ENCODE assay signal across 12 cellular contexts in the genomic region with DNA sequence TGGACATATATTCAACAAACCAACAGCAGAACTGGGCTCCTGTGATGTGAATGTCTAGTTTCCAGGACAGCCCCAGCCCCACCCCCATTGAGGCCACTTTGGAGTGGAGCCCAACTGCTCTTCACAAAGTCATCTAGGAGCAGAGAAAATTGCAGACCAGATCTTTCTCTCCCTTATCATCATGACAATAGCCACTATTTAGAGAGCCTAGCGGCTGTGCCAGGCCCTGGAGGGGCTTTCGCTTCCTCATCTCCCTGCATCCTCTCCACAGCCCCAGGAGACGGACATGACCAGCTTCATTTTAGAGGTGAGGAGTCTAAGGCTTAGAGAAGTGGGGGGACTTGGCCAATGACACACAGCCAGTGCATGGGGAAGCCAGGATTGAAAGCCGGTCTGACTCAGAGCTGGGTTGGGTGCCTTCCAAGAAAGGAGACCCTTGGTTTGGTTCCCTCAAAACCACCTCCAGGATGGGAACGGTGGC. TPM values are rescaled to one million over a fixed set of nuclear protein-coding genes. Genes with fewer than 3 reads are reported as not detected.
DNase-seq lines count a peak whose midpoint lies in the region; ATAC-seq and TF ChIP-seq lines count a peak whose summit lies in the region.
"Had no signal": no experiment of that assay in that cellular context is flagged by ENCODE, and none has a peak within 500 bp of the region (broad histone marks: within the 10 kb centered on the region; RNA-seq: fewer than 3 reads in every experiment).

No MANE protein-coding gene starts in this region.

- H3K9me3 ChIP-seq in transverse colon: no peaks in the 10 kb centered on the region
- H3K9me3 ChIP-seq: A549 had no signal

- TF ChIP-seq CTCF in transverse colon (IDR thresholded peaks at IDR 0.05): no peak

- WGBS in transverse colon (ENCODE audit: low coverage in 1 of 2), 2 donors: 32% methylated on average over 5 of the region's 5 CpGs; no CpG with 5 or more reads in 1 of the 2 donors

- no peak overlapping the region for H3K4me3 Mint-ChIP-seq in activated T-helper 17 cell treated with anti-CD3 and anti-CD28 coated beads, Interleukin-2, amount 50 U/mL, for 72 hours

- no peak for ATAC-seq in activated T-helper 17 cell treated with anti-CD3 and anti-CD28 coated beads, Interleukin-2, amount 50 U/mL, for 72 hours (replicated peaks)
- ATAC-seq in GM19397 (IDR thresholded peaks at IDR 0.05; ENCODE audit: unreplicated experiment) (no peak), HG03095 (IDR thresholded peaks at IDR 0.05; ENCODE audit: unreplicated experiment) (no peak)
- ATAC-seq: A549 had no signal

- no peak for TF ChIP-seq EP300 in transverse colon (IDR thresholded peaks at IDR 0.05; ENCODE audit: low read depth)

- no peaks in the 10 kb centered on the region for H3K9me3 Mint-ChIP-seq in activated T-helper 17 cell treated with anti-CD3 and anti-CD28 coated beads, Interleukin-2, amount 50 U/mL, for 72 hours

- intact Hi-C loops in transverse colon (cut with DNase I; ENCODE audit: low total_unique reads): no loop called here

- no peak for TF ChIP-seq POLR2A in transverse colon (IDR thresholded peaks at IDR 0.05)

- peaks cover 13% of the 10 kb centered on the region for H3K36me3 Mint-ChIP-seq in activated T-helper 17 cell treated with anti-CD3 and anti-CD28 coated beads, Interleukin-2, amount 50 U/mL, for 72 hours (ENCODE audit: low read depth)

- H3K4me1 ChIP-seq in transverse colon: peaks cover 16 to 76% (median 56%) of the 10 kb centered on the region in 4 donors

- peak overlapping the region in 3 of 4 donors; percentile 51 to 63 (median 53) for H3K4me3 ChIP-seq in transverse colon
- H3K4me3 ChIP-seq: A549 had no signal

- DNase-seq in SIG-M5 treated with dmso at 0.1 percent for 504 hours (lab: John Stamatoyannopoulos, UW; ENCODE audit: unreplicated experiment) (peak; percentile 65), SIG-M5 (lab: John Stamatoyannopoulos, UW) (no peak), islet precursor cell (peak; percentile 42), transverse colon (no peak), DMS153 (lab: John Stamatoyannopoulos, UW) (no peak)
- DNase-seq: anterior cingulate cortex, retina had no signal

- H3K27me3 ChIP-seq in transverse colon: no peaks in the 10 kb centered on the region

- in situ Hi-C loops in transverse colon (cut with MboI; ENCODE audit: low pct_ligation_motif_present in 1 of 4, low pct_unique_long_range_greater_than_20kb in 1 of 4, low sequenced_read_pairs in 3 of 4): no loop called here

- H3K36me3 ChIP-seq in transverse colon: no peaks in the 10 kb centered on the region

- H3K27ac Mint-ChIP-seq in activated T-helper 17 cell treated with anti-CD3 and anti-CD28 coated beads, Interleukin-2, amount 50 U/mL, for 72 hours: peak overlapping the region; percentile 18

- no peaks in the 10 kb centered on the region for H3K27me3 Mint-ChIP-seq in activated T-helper 17 cell treated with anti-CD3 and anti-CD28 coated beads, Interleukin-2, amount 50 U/mL, for 72 hours

- H3K27ac ChIP-seq in transverse colon: peak overlapping the region; percentile 91 to 94 (median 93)
- H3K27ac ChIP-seq: A549 had no signal

- H3K4me1 Mint-ChIP-seq in activated T-helper 17 cell treated with anti-CD3 and anti-CD28 coated beads, Interleukin-2, amount 50 U/mL, for 72 hours: peaks cover 3% of the 10 kb centered on the region

RNA-seq across cellular contexts. Expression of a gene that starts 1.4 kb away (rescaled TPM):
- total RNA-seq in activated T-helper 17 cell treated with anti-CD3 and anti-CD28 coated beads, Interleukin-2, amount 50 U/mL, for 72 hours: not detected
- 100 to 1,000 TPM; 101 to 510 (median 372) TPM for total RNA-seq in transverse colon

RNA-seq across cellular contexts. Expression of a gene that starts 15.7 kb away (rescaled TPM):
- total RNA-seq in activated T-helper 17 cell treated with anti-CD3 and anti-CD28 coated beads, Interleukin-2, amount 50 U/mL, for 72 hours: 1 to 10 TPM; 1.1 TPM
- total RNA-seq in transverse colon: 10 to 100 TPM in 1 of 4 donors, 1 to 10 TPM in 2, not detected in 1; 8.1 to 42.3 (median 9.8) TPM
- total RNA-seq: glomerular endothelial cell had no signal

RNA-seq across cellular contexts. Expression of a gene that starts 16.7 kb away (rescaled TPM):
- total RNA-seq in activated T-helper 17 cell treated with anti-CD3 and anti-CD28 coated beads, Interleukin-2, amount 50 U/mL, for 72 hours: 10 to 100 TPM; 49.7 to 50.2 TPM
- 10 to 100 TPM; 61.0 to 93.5 (median 62.1) TPM for total RNA-seq in transverse colon

RNA-seq across cellular contexts. Expression of a gene that starts 25.9 kb away (rescaled TPM):
- 10 to 100 TPM; 48.6 to 98.3 TPM for total RNA-seq in activated T-helper 17 cell treated with anti-CD3 and anti-CD28 coated beads, Interleukin-2, amount 50 U/mL, for 72 hours
- total RNA-seq in transverse colon: 10 to 100 TPM; 46.8 to 56.5 (median 51.3) TPM

RNA-seq across cellular contexts. Expression of a gene that starts 39.5 kb away (rescaled TPM):
- total RNA-seq in activated T-helper 17 cell treated with anti-CD3 and anti-CD28 coated beads, Interleukin-2, amount 50 U/mL, for 72 hours: 100 to 1,000 TPM in 1 of 2 donors, 10 to 100 TPM in 1; 75.3 to 107 TPM
- 10 to 100 TPM; 29.5 to 89.0 (median 72.0) TPM for total RNA-seq in transverse colon

Comparison
In these comparisons a context has a peak if more than half of its experiments do, and no peak if none do; other contexts are left out.
1. DNase-seq: peak in SIG-M5 treated with dmso at 0.1 percent for 504 hours (single experiment) and islet precursor cell (single experiment); none in SIG-M5 (single experiment), transverse colon (single experiment) and DMS153 (single experiment).
2. RNA of a gene that starts 1.4 kb away (total RNA-seq): 101 to 510 TPM in transverse colon; not detected in activated T-helper 17 cell treated with anti-CD3 and anti-CD28 coated beads, Interleukin-2, amount 50 U/mL, for 72 hours; every median in the first group is over 10 times any median in the second.